Comparison of ENCODE assay signal across 8 cellular contexts in the genomic region with DNA sequence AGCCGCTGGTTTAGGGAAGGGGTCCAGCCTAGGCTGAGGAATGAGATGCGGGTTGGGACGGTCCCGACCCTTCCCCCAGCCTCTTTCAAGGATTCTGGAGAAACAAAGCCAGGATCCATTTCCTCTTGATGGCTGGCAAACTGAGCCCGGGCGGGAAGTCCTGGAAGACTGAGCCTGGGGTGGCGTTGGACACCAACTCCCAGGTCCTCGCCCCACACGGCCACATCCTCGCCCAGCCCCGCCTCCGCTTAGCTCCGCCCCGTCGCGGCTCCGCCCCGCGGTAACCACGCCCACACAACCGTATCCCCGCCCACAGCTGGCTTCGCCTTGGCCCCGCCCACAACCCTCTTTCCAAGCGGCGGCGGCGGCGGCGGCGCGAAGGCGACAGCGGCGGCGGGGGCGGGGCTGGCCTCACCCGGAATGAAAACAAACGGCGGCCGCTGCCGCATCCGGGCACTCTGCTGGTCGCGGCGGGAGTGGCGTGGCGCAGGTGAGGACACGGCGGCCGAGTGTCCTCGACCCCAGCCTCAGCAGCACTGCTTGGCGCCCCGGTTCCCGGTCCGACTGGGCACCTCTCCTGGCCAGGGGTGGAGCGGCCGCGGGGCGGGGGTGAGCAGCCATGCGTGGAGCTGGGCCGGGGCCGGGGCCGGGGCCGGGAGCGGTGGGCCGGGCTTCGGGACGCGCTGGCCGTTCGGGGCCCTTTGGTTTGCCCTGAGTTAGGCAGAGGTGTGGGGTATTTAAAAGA. TPM values are rescaled to one million over a fixed set of nuclear protein-coding genes. Genes with fewer than 3 reads are reported as not detected.
DNase-seq lines count a peak whose midpoint lies in the region; ATAC-seq and TF ChIP-seq lines count a peak whose summit lies in the region.

A gene with protein sequence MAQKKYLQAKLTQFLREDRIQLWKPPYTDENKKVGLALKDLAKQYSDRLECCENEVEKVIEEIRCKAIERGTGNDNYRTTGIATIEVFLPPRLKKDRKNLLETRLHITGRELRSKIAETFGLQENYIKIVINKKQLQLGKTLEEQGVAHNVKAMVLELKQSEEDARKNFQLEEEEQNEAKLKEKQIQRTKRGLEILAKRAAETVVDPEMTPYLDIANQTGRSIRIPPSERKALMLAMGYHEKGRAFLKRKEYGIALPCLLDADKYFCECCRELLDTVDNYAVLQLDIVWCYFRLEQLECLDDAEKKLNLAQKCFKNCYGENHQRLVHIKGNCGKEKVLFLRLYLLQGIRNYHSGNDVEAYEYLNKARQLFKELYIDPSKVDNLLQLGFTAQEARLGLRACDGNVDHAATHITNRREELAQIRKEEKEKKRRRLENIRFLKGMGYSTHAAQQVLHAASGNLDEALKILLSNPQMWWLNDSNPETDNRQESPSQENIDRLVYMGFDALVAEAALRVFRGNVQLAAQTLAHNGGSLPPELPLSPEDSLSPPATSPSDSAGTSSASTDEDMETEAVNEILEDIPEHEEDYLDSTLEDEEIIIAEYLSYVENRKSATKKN (plus strand): TSS at position 456 of the 745 bp plus-strand sequence. CDS start 3,538 bp downstream, outside the sequence.

- peak; percentile 81 for DNase-seq in DMS153 treated with DMSO at 0.1 percent for 48 hours (lab: John Stamatoyannopoulos, UW; ENCODE audit: unreplicated experiment)
- peak; percentile 67 to 73 for DNase-seq in Kasumi-1 (lab: John Stamatoyannopoulos, UW)
- peak; percentile 86 for DNase-seq in activated gamma-delta T cell (lab: John Stamatoyannopoulos, UW)
- peak; percentile 75 for DNase-seq in fibroblast of the aortic adventitia (ENCODE audit: low read depth)
- DNase-seq in stimulated activated naive CD8-positive, alpha-beta T cell treated with anti-CD3 and anti-CD28 coated beads, Interleukin-15, Interleukin-2, amounts not matched to agents 100 U/mL and 50 U/mL, for 24 hours, result peak; percentile 97

- H3K27me3 Mint-ChIP-seq in nephron (ENCODE audit: low read depth), result no peaks in the 10 kb centered on the region

- peak within 1 kb of the TSS; percentile 29 to 79 (median 58) for H3K27ac Mint-ChIP-seq in nephron

- TF ChIP-seq POLR2A in Raji (IDR thresholded peaks at IDR 0.05; ENCODE audit: insufficient read depth, low read depth, low read length), result peak; percentile 61

- no peak for TF ChIP-seq CTCF in fibroblast of the aortic adventitia (IDR thresholded peaks at IDR 0.05; ENCODE audit: insufficient read depth, low read length)
- no peak for TF ChIP-seq CTCF in nephron (IDR thresholded peaks at IDR 0.05; ENCODE audit: unreplicated experiment in 3 of 3)

- H3K4me1 Mint-ChIP-seq in nephron, result peaks cover 9% of the 10 kb centered on the region

- peak; percentile 64 for ATAC-seq in GM21723 (IDR thresholded peaks at IDR 0.05; ENCODE audit: unreplicated experiment)
- ATAC-seq in stimulated activated naive CD8-positive, alpha-beta T cell treated with anti-CD3 and anti-CD28 coated beads, Interleukin-15, Interleukin-2, amounts not matched to agents 100 U/mL and 50 U/mL, for 24 hours, result peak; percentile 82

- H3K36me3 Mint-ChIP-seq in nephron (ENCODE audit: low read depth), result peaks cover 11% of the 10 kb centered on the region

- H3K9me3 Mint-ChIP-seq in nephron, result peaks cover 6% of the 10 kb centered on the region

- peak within 1 kb of the TSS; percentile 87 to 92 (median 90) for H3K4me3 Mint-ChIP-seq in nephron

- peak within 1 kb of the TSS; percentile 81 for H3K4me3 ChIP-seq in fibroblast of the aortic adventitia (ENCODE audit: low read depth, low read length)

RNA-seq across cellular contexts. Expression of the gene that starts here (rescaled TPM):
- 46.5 and 193 TPM in 2 replicates for total RNA-seq in fibroblast of the aortic adventitia (ENCODE audit: low replicate concordance)

Comparison
In these comparisons a context has a peak if more than half of its experiments do, and no peak if none do; other contexts are left out.
1. Peak in every context shown above with its lines: DNase-seq, ATAC-seq and H3K4me3 ChIP-seq.